Comparison of ENCODE assay signal across 8 cellular contexts in genomic region chr3:39106281-39107055, GRCh38. TPM values are rescaled to one million over a fixed set of nuclear protein-coding genes. Genes with fewer than 3 reads are reported as not detected.
DNase-seq lines count a peak whose midpoint lies in the region; ATAC-seq and TF ChIP-seq lines count a peak whose summit lies in the region.

No MANE protein-coding gene starts in this region.

- H3K9me3 ChIP-seq in NT2/D1 (ENCODE audit: insufficient read depth, low read length): no peaks in the 10 kb centered on the region
- H3K9me3 ChIP-seq in mucosa of stomach (ENCODE audit: control insufficient read depth, low read length): no peaks in the 10 kb centered on the region

- H3K36me3 ChIP-seq in NT2/D1 (ENCODE audit: insufficient read depth, insufficient read length, low read length): peaks cover 15% of the 10 kb centered on the region
- no peaks in the 10 kb centered on the region for H3K36me3 ChIP-seq in mucosa of stomach (ENCODE audit: control insufficient read depth, insufficient read depth, low read length)

- H3K4me3 ChIP-seq in NT2/D1 (ENCODE audit: insufficient read length, low read depth): peak overlapping the region; percentile 82
- H3K4me3 ChIP-seq in dorsolateral prefrontal cortex: peak overlapping the region; percentile 61 to 99 (median 92)
- H3K4me3 ChIP-seq in mucosa of stomach (ENCODE audit: low read length): peak overlapping the region; percentile 40

- H3K27ac ChIP-seq in dorsolateral prefrontal cortex: peak overlapping the region in 57 of 59 donors; percentile 12 to 97 (median 90)

- intact Hi-C loops in dorsolateral prefrontal cortex (cut with DNase I): loop anchor here (5.0 to 10.0 kb wide), 3 partner anchors 76 to 278 kb away; partner anchors contain the start of gene SLC25A38 (in 1 of the 2)

- H3K9ac ChIP-seq in NT2/D1 (ENCODE audit: insufficient read length, low read depth) (peak overlapping the region; percentile 91), mucosa of stomach (ENCODE audit: low read length) (peak overlapping the region; percentile 96)

- peaks cover 22% of the 10 kb centered on the region for H3K27me3 ChIP-seq in NT2/D1 (ENCODE audit: insufficient read depth, insufficient read length)
- H3K27me3 ChIP-seq in dorsolateral prefrontal cortex: no peaks in the 10 kb centered on the region
- no peaks in the 10 kb centered on the region for H3K27me3 ChIP-seq in mucosa of stomach (ENCODE audit: control insufficient read depth, insufficient read depth, low read length)

- ATAC-seq in HG03095 (IDR thresholded peaks at IDR 0.05; ENCODE audit: unreplicated experiment) (no peak), GM18909 (IDR thresholded peaks at IDR 0.05; ENCODE audit: poor library complexity, unreplicated experiment) (no peak), GM19023 (IDR thresholded peaks at IDR 0.05; ENCODE audit: unreplicated experiment) (no peak)

- no peak for TF ChIP-seq CTCF in dorsolateral prefrontal cortex (IDR thresholded peaks at IDR 0.05 in 54 of 56, conservative IDR thresholded peaks at IDR 0.05 in 2 of 56; ENCODE audit: low read depth in 1 of 56, partially characterized antibody in 56 of 56)

- H3K4me1 ChIP-seq in NT2/D1 (ENCODE audit: insufficient read depth, insufficient read length): peaks cover 3% of the 10 kb centered on the region
- peaks cover 44% of the 10 kb centered on the region for H3K4me1 ChIP-seq in mucosa of stomach (ENCODE audit: control insufficient read depth, insufficient read depth, low read length)

- DNase-seq in DMS 273 (lab: John Stamatoyannopoulos, UW; ENCODE audit: unreplicated experiment) (peak; percentile 40), DMS 273 treated with DMSO at 0.1 percent for 48 hours (lab: John Stamatoyannopoulos, UW) (no peak), NT2/D1 (ENCODE audit: low read depth, low spot score) (no peak), dorsolateral prefrontal cortex (no peak)

RNA-seq across cellular contexts. Expression of gene GORASP1, which starts 1.0 kb away (rescaled TPM):
- 10 to 100 TPM; 52.3 to 94.4 (median 70.3) TPM for total RNA-seq in dorsolateral prefrontal cortex

RNA-seq across cellular contexts. Expression of gene TTC21A, which starts 1.0 kb away (rescaled TPM):
- total RNA-seq in dorsolateral prefrontal cortex: 10 to 100 TPM; 12.8 to 44.7 (median 24.4) TPM

RNA-seq across cellular contexts. Expression of gene CSRNP1, which starts 46.9 kb away (rescaled TPM):
- total RNA-seq in dorsolateral prefrontal cortex: 10 to 100 TPM; 10.1 to 52.4 (median 18.1) TPM

RNA-seq across cellular contexts. Expression of gene WDR48, which starts 54.7 kb away (rescaled TPM):
- total RNA-seq in dorsolateral prefrontal cortex: 10 to 100 TPM; 45.0 to 93.1 (median 69.8) TPM

RNA-seq across cellular contexts. Expression of gene SCN11A, which starts 54.7 kb away (rescaled TPM):
- 1 to 10 TPM in 13 of 120 experiments, under 1 TPM in 107; 0.19 to 1.4 (median 0.68) TPM for total RNA-seq in dorsolateral prefrontal cortex

Comparison
In these comparisons a context has a peak if more than half of its experiments do, and no peak if none do; other contexts are left out.
1. H3K4me3 ChIP-seq: peak in every context shown above with its lines; median percentile 92 in dorsolateral prefrontal cortex; 82 in NT2/D1; 40 in mucosa of stomach.